1 cellular context compared by ENCODE assay signal in genomic region chr22:23893957-23894709, GRCh38.
TF ChIP-seq lines count a peak whose summit lies in the region.

TSS of gene MIF (plus strand) at chr22:23894383. CDS start at chr22:23894475, 92 bp downstream.

TF ChIP-seq in GM12878, 131 proteins besides CTCF, POLR2A, EP300 and RAD21 (continued from another document):
- TF ChIP-seq PKNOX1 (IDR thresholded peaks at IDR 0.05) (no peak), SKIL (IDR thresholded peaks at IDR 0.05; ENCODE audit: low read depth, poor library complexity, severe bottlenecking) (no peak), ZNF384 (IDR thresholded peaks at IDR 0.05; ENCODE audit: borderline replicate concordance, low read depth, low read length) (no peak), SREBF1 (IDR thresholded peaks at IDR 0.05; ENCODE audit: low read length) (no peak), ATF7 (IDR thresholded peaks at IDR 0.05; ENCODE audit: low read depth) (no peak)
